Comparison of ENCODE assay signal across 22 cellular contexts in genomic region chr21:45453308-45453950, GRCh38. TPM values are rescaled to one million over a fixed set of nuclear protein-coding genes. Genes with fewer than 3 reads are reported as not detected.
DNase-seq lines count a peak whose midpoint lies in the region; ATAC-seq, FAIRE-seq and TF ChIP-seq lines count a peak whose summit lies in the region.
"Had no signal": no experiment of that assay in that cellular context is flagged by ENCODE, and none has a peak within 500 bp of the region (broad histone marks: within the 10 kb centered on the region; RNA-seq: fewer than 3 reads in every experiment).

No MANE protein-coding gene starts in this region.

- H4K20me1 ChIP-seq in keratinocyte (ENCODE audit: control insufficient read depth, extremely low read depth, insufficient read depth, low read length) (peaks cover 13% of the 10 kb centered on the region), osteoblast (ENCODE audit: insufficient read depth, low read length) (no peaks in the 10 kb centered on the region)
- H4K20me1 ChIP-seq: BLaER1 had no signal

- no peak overlapping the region for H3K4me3 Mint-ChIP-seq in Caco-2 (ENCODE audit: unreplicated experiment)
- H3K4me3 Mint-ChIP-seq: activated T-helper 1 cell treated with anti-CD3 and anti-CD28 coated beads, Interleukin-12 subunit alpha, Interleukin-12 subunit beta, Interleukin-2, Interleukin-4 antibody, amounts not matched to agents 30 ng/mL and 10 ng/mL and 1 ng/mL, durations not matched to agents 14 hours and 24 hours and 36 hours; T-helper 1 cell treated with Interleukin-12 subunit alpha and Interleukin-12 subunit beta and Interleukin-4 antibody, amounts not matched to agents 30 μg/mL and 1 μg/mL, for 36 hours had no signal

- BruUV-seq in Caco-2 (replicated peaks; lab: Mats Ljungman, UMichigan): no TSS peak
- BruUV-seq in Panc1 (replicated peaks; lab: Mats Ljungman, UMichigan): no TSS peak

- H3K27me3 ChIP-seq in Caco-2 (replicated peaks; ENCODE audit: control insufficient read depth, insufficient read depth, low read length): no peaks in the 10 kb centered on the region
- H3K27me3 ChIP-seq in Panc1 (ENCODE audit: control insufficient read depth, insufficient read depth, low read length): no peaks in the 10 kb centered on the region
- H3K27me3 ChIP-seq in keratinocyte (ENCODE audit: control insufficient read depth, extremely low read depth, insufficient read depth, low read length): no peaks in the 10 kb centered on the region
- peaks cover 5% of the 10 kb centered on the region for H3K27me3 ChIP-seq in osteoblast (ENCODE audit: insufficient read depth, low read length)
- H3K27me3 ChIP-seq: BLaER1, Peyer's patch had no signal

- peak overlapping the region; percentile 45 for H3K4me2 ChIP-seq in keratinocyte (ENCODE audit: control insufficient read depth, extremely low read depth, insufficient read depth, low read depth, low read length)
- no peak overlapping the region for H3K4me2 ChIP-seq in osteoblast (ENCODE audit: insufficient read depth, low read length)
- H3K4me2 ChIP-seq: BLaER1, smooth muscle cell had no signal

- no peak for TF ChIP-seq CTCF in Caco-2 (IDR thresholded peaks at IDR 0.05; ENCODE audit: insufficient read depth in 1 of 2, low read depth in 1 of 2, low read length in 1 of 2, severe bottlenecking in 1 of 2, unreplicated experiment in 1 of 2)
- no peak for TF ChIP-seq CTCF in Panc1 (IDR thresholded peaks at IDR 0.05)
- TF ChIP-seq CTCF in keratinocyte (optimal IDR thresholded peaks at IDR 0.05 in 1 of 3, IDR thresholded peaks at IDR 0.05 in 1 of 3, conservative IDR thresholded peaks at IDR 0.05 in 1 of 3; ENCODE audit: extremely low read depth in 1 of 3, insufficient read depth in 2 of 3, low read length in 3 of 3): no peak
- TF ChIP-seq CTCF in osteoblast (IDR thresholded peaks at IDR 0.05; ENCODE audit: extremely low read depth, low read depth, low read length): no peak

- H3K79me2 ChIP-seq in keratinocyte (ENCODE audit: control insufficient read depth, insufficient read depth, low read length) (peaks cover 16% of the 10 kb centered on the region), osteoblast (ENCODE audit: insufficient read depth, low read length) (no peaks in the 10 kb centered on the region)

- no peak overlapping the region for H3K9ac ChIP-seq in keratinocyte (ENCODE audit: control insufficient read depth, extremely low read depth, insufficient read depth, low read length)
- H3K9ac ChIP-seq: BLaER1 had no signal

- H3K9me3 Mint-ChIP-seq in Caco-2 (ENCODE audit: unreplicated experiment): no peaks in the 10 kb centered on the region

- peaks cover 60% of the 10 kb centered on the region for H3K36me3 Mint-ChIP-seq in Caco-2 (ENCODE audit: insufficient read depth, unreplicated experiment)

- H3K4me1 ChIP-seq in Caco-2 (peaks cover 9% of the 10 kb centered on the region; the same call in 1 of the 2 replicates), Panc1 (ENCODE audit: control insufficient read depth, insufficient read depth, low read length) (peaks cover 67% of the 10 kb centered on the region), keratinocyte (ENCODE audit: control insufficient read depth, extremely low read depth, insufficient read depth, low read length) (peaks cover 38% of the 10 kb centered on the region), osteoblast (ENCODE audit: insufficient read depth, low read length) (peaks cover 17% of the 10 kb centered on the region)

- H3K36me3 ChIP-seq in Caco-2 (ENCODE audit: control insufficient read depth, insufficient read depth, low read length) (no peaks in the 10 kb centered on the region), Panc1 (ENCODE audit: control insufficient read depth, insufficient read depth, low read length) (no peaks in the 10 kb centered on the region), keratinocyte (ENCODE audit: control insufficient read depth in 2 of 2, extremely low read depth in 1 of 2, insufficient read depth in 2 of 2, low read length in 2 of 2) (peaks cover 2 to 3% of the 10 kb centered on the region in 2 experiments), osteoblast (ENCODE audit: insufficient read depth, low read length) (no peaks in the 10 kb centered on the region)
- H3K36me3 ChIP-seq: BLaER1, neutrophil, Peyer's patch had no signal

- no peak for FAIRE-seq in keratinocyte (lab: Jason Lieb, UNC)

- CTCF ChIA-PET in Caco-2 (lab: Charles Lee): interaction anchor here (0.9 kb wide), 1 partner anchor 18 kb away, joined by 3 read pairs; no protein-coding TSS in a partner anchor
- CTCF ChIA-PET in Panc1 (lab: Charles Lee): no interaction called here

- H3K9me1 ChIP-seq in keratinocyte (ENCODE audit: control insufficient read depth, extremely low read depth, insufficient read depth, low read length): no peaks in the 10 kb centered on the region

- dilution Hi-C loops in keratinocyte (cut with MboI; ENCODE audit: extremely low pct_ligation_motif_present, low sequenced_read_pairs): no loop called here

- H3K4me3 ChIP-seq in Caco-2 (ENCODE audit: low read depth, low read length) (no peak overlapping the region), Panc1 (ENCODE audit: low read depth in 2 of 2, low read length in 2 of 2) (no peak overlapping the region), keratinocyte (ENCODE audit: control insufficient read depth in 2 of 3, extremely low read depth in 1 of 3, insufficient read depth in 2 of 3, low read depth in 1 of 3, low read length in 3 of 3) (no peak overlapping the region), osteoblast (ENCODE audit: insufficient read depth, low read length) (no peak overlapping the region)
- H3K4me3 ChIP-seq: BLaER1, Peyer's patch, smooth muscle cell had no signal

- no peaks in the 10 kb centered on the region for H3K4me1 Mint-ChIP-seq in Caco-2 (ENCODE audit: low read depth, unreplicated experiment)

- H3K27me3 Mint-ChIP-seq in Caco-2 (ENCODE audit: insufficient read depth, unreplicated experiment): no peaks in the 10 kb centered on the region

- H3K27ac Mint-ChIP-seq in Caco-2 (ENCODE audit: unreplicated experiment): peak overlapping the region; percentile 56
- H3K27ac Mint-ChIP-seq: activated T-helper 1 cell treated with anti-CD3 and anti-CD28 coated beads, Interleukin-12 subunit alpha, Interleukin-12 subunit beta, Interleukin-2, Interleukin-4 antibody, amounts not matched to agents 30 ng/mL and 10 ng/mL and 1 ng/mL, durations not matched to agents 14 hours and 24 hours and 36 hours; T-helper 1 cell treated with Interleukin-12 subunit alpha and Interleukin-12 subunit beta and Interleukin-4 antibody, amounts not matched to agents 30 μg/mL and 1 μg/mL, for 36 hours had no signal

- peak overlapping the region; percentile 70; the same call in 1 of the 2 replicates for H3K27ac ChIP-seq in Panc1 (ENCODE audit: low read length)
- no peak overlapping the region for H3K27ac ChIP-seq in keratinocyte (ENCODE audit: control insufficient read depth, insufficient read depth, low read length)
- no peak overlapping the region for H3K27ac ChIP-seq in osteoblast (ENCODE audit: low read depth, low read length)
- H3K27ac ChIP-seq: BLaER1, neutrophil had no signal

- POLR2A ChIA-PET in Caco-2 (lab: Charles Lee) (no interaction called here), Panc1 (lab: Charles Lee) (interaction anchor here (0.6 kb wide), 1 partner anchor 382 kb away, joined by 3 read pairs; no protein-coding TSS in a partner anchor)

- no peak overlapping the region for H2AFZ ChIP-seq in keratinocyte (ENCODE audit: control insufficient read depth, low read length)
- no peak overlapping the region for H2AFZ ChIP-seq in osteoblast (ENCODE audit: low read length)

- ATAC-seq in Panc1 (no peak), GM21360 (IDR thresholded peaks at IDR 0.05; ENCODE audit: unreplicated experiment) (no peak), left colon (no peak)

- intact Hi-C loops in Caco-2 (cut with micrococcal nuclease; ENCODE audit: unreplicated experiment) (no loop called here), Panc1 (cut with micrococcal nuclease; ENCODE audit: unreplicated experiment) (no loop called here), left colon (cut with DNase I, micrococcal nuclease) (no loop called here)

- H3K9me3 ChIP-seq in Caco-2 (peaks cover 8% of the 10 kb centered on the region; the same call in 1 of the 2 replicates), Panc1 (ENCODE audit: control insufficient read depth, insufficient read depth, low read depth, low read length) (no peaks in the 10 kb centered on the region), keratinocyte (ENCODE audit: control insufficient read depth, low read depth, low read length) (no peaks in the 10 kb centered on the region), osteoblast (ENCODE audit: low read depth, low read length) (no peaks in the 10 kb centered on the region)
- H3K9me3 ChIP-seq: BLaER1, neutrophil, Peyer's patch had no signal

- in situ Hi-C loops in Panc1 (cut with HindIII; ENCODE audit: low pct_unique_long_range_greater_than_20kb, low sequenced_read_pairs): no loop called here

- DNase-seq in Caco-2: no peak
- DNase-seq in Panc1 (ENCODE audit: low read depth, low spot score): no peak
- DNase-seq in keratinocyte (ENCODE audit: low read depth, low spot score): no peak
- DNase-seq in osteoblast (ENCODE audit: insufficient read length, low spot score, missing footprints): peak; percentile 73
- no peak for DNase-seq in NCI-H1048 (lab: John Stamatoyannopoulos, UW)
- no peak for DNase-seq in left colon
- DNase-seq: activated CD4-positive, alpha-beta T cell treated with anti-CD3 and anti-CD28 coated beads for 4 hours; activated naive CD4-positive, alpha-beta T cell treated with anti-CD3 and anti-CD28 coated beads, Interleukin-2, amount 50 U/mL, for 16 hours; anterior cingulate cortex; cerebellar nuclear complex; DMS79 treated with DMSO at 0.1 percent for 48 hours; Karpas-422; MV-4-11; NCI-H1694 treated with DMSO at 0.1 percent for 48 hours; NCI-H526; Peyer's patch had no signal

RNA-seq across cellular contexts. Expression of gene COL18A1, which starts 48.5 kb away (rescaled TPM):
- 160 and 170 TPM in 2 replicates for total RNA-seq in Caco-2 (2022)
- total RNA-seq in Panc1 (2021; ENCODE audit: unreplicated experiment): 676 TPM
- polyA plus RNA-seq in Panc1 (2012; ENCODE audit: insufficient read length): 1,186 TPM
- polyA plus RNA-seq in keratinocyte: 13.0 to 24.0 TPM (median 18.9 TPM) in 3 replicates
- polyA plus RNA-seq in keratinocyte (2011; ENCODE audit: low read depth): 3.9 TPM
- polyA plus RNA-seq in keratinocyte (2011; cell fraction: cytosol; rRNA removed): 3.2 and 8.8 TPM in 2 replicates
- polyA plus RNA-seq in keratinocyte (2011; cell fraction: nucleus; rRNA removed): 44.9 and 77.1 TPM in 2 replicates
- 9.3 and 34.2 TPM in 2 replicates for polyA plus RNA-seq in keratinocyte (2012; ENCODE audit: low replicate concordance)
- 11.7 to 21.3 TPM (median 14.4 TPM) in 3 replicates for polyA minus RNA-seq in keratinocyte
- 32.4 TPM for polyA minus RNA-seq in keratinocyte (2011; cell fraction: cytosol; rRNA and poly(A)+ RNA removed)
- polyA minus RNA-seq in keratinocyte (2011; cell fraction: nucleus; rRNA and poly(A)+ RNA removed): 84.5 and 98.7 TPM in 2 replicates
- total RNA-seq in osteoblast: 8.3 and 8.8 TPM in 2 replicates
- total RNA-seq in left colon: 10 to 100 TPM; 10.6 to 17.0 TPM
